Comparison of ENCODE assay signal across 1 cellular context in genomic region chr13:36431204-36432105, GRCh38.
TF ChIP-seq lines count a peak whose summit lies in the region.

No MANE protein-coding gene starts in this region.

TF ChIP-seq in IMR-90, 13 proteins besides CTCF, POLR2A, EP300 and RAD21 (continued from another document):
- TF ChIP-seq CEBPB (IDR thresholded peaks at IDR 0.05; ENCODE audit: low read depth, low read length), result no peak
